Comparison of ENCODE assay signal across 10 cellular contexts in genomic region chr1:9068971-9069323, GRCh38. TPM values are rescaled to one million over a fixed set of nuclear protein-coding genes. Genes with fewer than 3 reads are reported as not detected.
DNase-seq lines count a peak whose midpoint lies in the region; ATAC-seq, FAIRE-seq and TF ChIP-seq lines count a peak whose summit lies in the region.
"Had no signal": no experiment of that assay in that cellular context is flagged by ENCODE, and none has a peak within 500 bp of the region (broad histone marks: within the 10 kb centered on the region; RNA-seq: fewer than 3 reads in every experiment).

No MANE protein-coding gene starts in this region.

- ATAC-seq in GM12878, result peak; percentile 6
- no peak for ATAC-seq in GM21423 (IDR thresholded peaks at IDR 0.05; ENCODE audit: unreplicated experiment)

- peak; percentile 78 for FAIRE-seq in GM12878 (lab: Jason Lieb, UNC)

- H3K79me2 ChIP-seq in GM12878 (ENCODE audit: control insufficient read depth, insufficient read depth, low read length), result peaks cover 46% of the 10 kb centered on the region

- no peak for TF ChIP-seq POLR2A in GM12878 (IDR thresholded peaks at IDR 0.05; ENCODE audit: low read depth, low read length)
- TF ChIP-seq POLR2A in transverse colon (IDR thresholded peaks at IDR 0.05), result no peak

- peak overlapping the region; percentile 49 for H2AFZ ChIP-seq in GM12878 (ENCODE audit: control insufficient read depth, low read depth, low read length)

- TSS peak; percentile 88 for BruUV-seq in GM12878 (replicated peaks; lab: Mats Ljungman, UMichigan)

- intact Hi-C loops in GM12878 (cut with micrococcal nuclease; ENCODE audit: unreplicated experiment), result loop anchor here (1.0 to 2.0 kb wide), 2 partner anchors 9 to 58 kb away; no protein-coding TSS in a partner anchor
- intact Hi-C loops in transverse colon (cut with DNase I; ENCODE audit: low total_unique reads), result no loop called here

- CTCF ChIA-PET in GM12878 (lab: Yijun Ruan, JAX), result interaction anchor here (0.6 to 2.9 kb wide), 5 partner anchors 12 to 64 kb away, joined by 3 to 13 read pairs (median 4); no protein-coding TSS in a partner anchor

- RAD21 ChIA-PET in GM12878 (lab: Charles Lee; ENCODE audit: unreplicated experiment), result interaction anchor here (0.7 to 1.2 kb wide), 2 partner anchors 12 to 535 kb away, joined by 3 to 10 read pairs; no protein-coding TSS in a partner anchor

- H3K9ac ChIP-seq in GM12878 (ENCODE audit: control insufficient read depth, insufficient read depth, low read length), result peak overlapping the region; percentile 87

- POLR2A ChIA-PET in GM12878 (lab: Charles Lee), result interaction anchor here (7.1 kb wide), 1 partner anchor 11 kb away, joined by 45 read pairs; no protein-coding TSS in a partner anchor

- no peaks in the 10 kb centered on the region for H4K20me1 ChIP-seq in GM12878 (ENCODE audit: control insufficient read depth, insufficient read depth)

- no peaks in the 10 kb centered on the region for H3K9me3 ChIP-seq in GM12878 (replicated peaks; ENCODE audit: control insufficient read depth, insufficient read depth, low read length)
- no peaks in the 10 kb centered on the region for H3K9me3 ChIP-seq in transverse colon

- H3K4me1 ChIP-seq in GM12878 (ENCODE audit: control insufficient read depth, insufficient read depth, low read length), result peaks cover 34% of the 10 kb centered on the region
- H3K4me1 ChIP-seq in transverse colon, result peaks cover 22 to 38% (median 27%) of the 10 kb centered on the region in 4 donors

- 2% methylated on average over 4 of the region's 4 CpGs for WGBS in GM12878 (ENCODE audit: insufficient coverage, insufficient replicate concordance, low lambda C conversion rate, missing lambda C conversion rate)
- WGBS in transverse colon (ENCODE audit: low coverage in 1 of 2), 2 donors, result 17 to 18% methylated on average over 4 of the region's 4 CpGs

- TF ChIP-seq RAD21 in GM12878 (IDR thresholded peaks at IDR 0.05; ENCODE audit: insufficient read depth, low read depth, low read length), result no peak

- H3K27ac ChIP-seq in GM12878 (ENCODE audit: control insufficient read depth, insufficient read depth), result peak overlapping the region; percentile 93
- H3K27ac ChIP-seq in layer of hippocampus (ENCODE audit: low read depth, low read length), result peak overlapping the region; percentile 27
- peak overlapping the region; percentile 59 to 80 (median 76) for H3K27ac ChIP-seq in transverse colon

- H3K36me3 ChIP-seq in GM12878 (ENCODE audit: control insufficient read depth in 2 of 2, insufficient read depth in 2 of 2, low read length in 1 of 2) (peaks cover 0 to 3% of the 10 kb centered on the region in 2 experiments; a peak in 1 of 4 replicates), transverse colon (no peaks in the 10 kb centered on the region)

- peak overlapping the region; percentile 99 for H3K4me2 ChIP-seq in GM12878 (ENCODE audit: control insufficient read depth, insufficient read depth)

- peak overlapping the region; percentile 79 for H3K4me3 ChIP-seq in GM12878
- peak overlapping the region in 3 of 4 donors; percentile 7 to 21 (median 11) for H3K4me3 ChIP-seq in transverse colon

- TF ChIP-seq CTCF in GM12878 (IDR thresholded peaks at IDR 0.05 in 2 of 3, conservative IDR thresholded peaks at IDR 0.05 in 1 of 3; ENCODE audit: control insufficient read depth in 2 of 3, extremely low read depth in 1 of 3, insufficient read depth in 1 of 3, low read depth in 3 of 3, low read length in 3 of 3) (no peak), transverse colon (IDR thresholded peaks at IDR 0.05) (no peak)

- in situ Hi-C loops in GM12878 (cut with MboI) (no loop called here), transverse colon (cut with MboI; ENCODE audit: low pct_ligation_motif_present in 1 of 4, low pct_unique_long_range_greater_than_20kb in 1 of 4, low sequenced_read_pairs in 3 of 4) (no loop called here)

- TF ChIP-seq EP300 in GM12878 (IDR thresholded peaks at IDR 0.05; ENCODE audit: borderline replicate concordance in 1 of 2, control insufficient read depth in 1 of 2, low read depth in 2 of 2, low read length in 2 of 2), result no peak
- TF ChIP-seq EP300 in transverse colon (IDR thresholded peaks at IDR 0.05; ENCODE audit: low read depth), result no peak

- SMC1A ChIA-PET in GM12878 (lab: Charles Lee; ENCODE audit: uncharacterized antibody, unreplicated experiment), result interaction anchor here (0.9 to 2.3 kb wide), 4 partner anchors 9 to 26 kb away, joined by 3 to 11 read pairs (median 4); no protein-coding TSS in a partner anchor

- H3K27me3 ChIP-seq in GM12878 (replicated peaks in 1 of 2; ENCODE audit: control insufficient read depth in 2 of 2, insufficient read depth in 2 of 2, low read length in 1 of 2) (no peaks in the 10 kb centered on the region), layer of hippocampus (ENCODE audit: control insufficient read depth, insufficient read depth, low read length) (no peaks in the 10 kb centered on the region), transverse colon (no peaks in the 10 kb centered on the region)

- DNase-seq in NCI-H345 treated with DMSO at 0.1 percent for 48 hours (lab: John Stamatoyannopoulos, UW; ENCODE audit: unreplicated experiment) (peak; percentile 48), NCI-H345 (lab: John Stamatoyannopoulos, UW) (no peak), GM12878 (ENCODE audit: low read depth, low spot score) (peak; percentile 31), transverse colon (no peak), foreskin melanocyte (no peak), GOT3 (lab: John Stamatoyannopoulos, UW) (no peak)
- DNase-seq: activated T-cell treated with anti-CD3 and anti-CD28 coated beads, Interleukin-2, amount 50 U/mL, for 48 hours had no signal

RNA-seq across cellular contexts. Expression of gene SLC2A5, which starts 0.5 kb away (rescaled TPM):
- total RNA-seq in GM12878 (2013; cell fraction: nucleolus; rRNA removed), result 209 and 221 TPM in 2 replicates
- total RNA-seq in GM12878 (2014; rRNA removed) (20.1 and 24.2 TPM in 2 replicates), GM12878 (2014; rRNA removed; fragmentation: Illumina TruSeq; extraction: Trizol) (10.6 and 12.3 TPM in 2 replicates), GM12878 (2021) (30.9 and 32.3 TPM in 2 replicates), transverse colon (10 to 100 TPM in 2 of 4 donors, 1 to 10 TPM in 2; 5.9 to 21.3 (median 13.3) TPM)
- polyA plus RNA-seq in GM12878 (2011; ENCODE audit: low read depth), result 47.3 TPM
- polyA plus RNA-seq in GM12878 (2011; rRNA removed) (60.0 and 76.6 TPM in 2 replicates), GM12878 (2014; fragmentation: Illumina TruSeq; extraction: Trizol) (28.7 and 37.7 TPM in 2 replicates), GM12878 (2014; fragmentation: Nextera tagmentation; extraction: Ambion mirVana) (1 to 10 TPM; 4.5 to 5.2 TPM), GM12878 (2014; rRNA removed) (24.7 and 27.4 TPM in 2 replicates), GM12878 (2016; fragmentation: Nextera tagmentation; extraction: Ambion mirVana) (10 to 100 TPM; 19.9 to 23.5 TPM)
- 47.9 and 67.2 TPM in 2 replicates for polyA plus RNA-seq in GM12878 (2011; cell fraction: cytosol; rRNA removed)
- polyA plus RNA-seq in GM12878 (2011; cell fraction: nucleus; rRNA removed), result 282 and 381 TPM in 2 replicates
- polyA plus RNA-seq in GM12878 (2012), result 32.5 and 62.6 TPM in 2 replicates
- polyA minus RNA-seq in GM12878 (2011; rRNA and poly(A)+ RNA removed), result 81.5 and 87.0 TPM in 2 replicates
- 26.9 and 29.1 TPM in 2 replicates for polyA minus RNA-seq in GM12878 (2011; cell fraction: cytosol; rRNA and poly(A)+ RNA removed)
- polyA minus RNA-seq in GM12878 (2011; cell fraction: nucleus; rRNA and poly(A)+ RNA removed), result 43.3 and 45.3 TPM in 2 replicates
- polyA plus RNA-seq: neural cell had no signal

RNA-seq across cellular contexts. Expression of gene SLC2A7, which starts 42.7 kb away (rescaled TPM):
- total RNA-seq in GM12878 (2013; cell fraction: nucleolus; rRNA removed), result not detected in 2 replicates
- total RNA-seq in GM12878 (2014; rRNA removed) (not detected in 2 replicates), GM12878 (2014; rRNA removed; fragmentation: Illumina TruSeq; extraction: Trizol) (not detected in 2 replicates), GM12878 (2021) (not detected in 2 replicates), transverse colon (not detected)
- polyA plus RNA-seq in GM12878 (2011; ENCODE audit: low read depth), result not detected
- polyA plus RNA-seq in GM12878 (2011; rRNA removed) (not detected in 2 replicates), GM12878 (2014; fragmentation: Illumina TruSeq; extraction: Trizol) (not detected in 2 replicates), GM12878 (2014; fragmentation: Nextera tagmentation; extraction: Ambion mirVana) (not detected), GM12878 (2014; rRNA removed) (not detected in 2 replicates), GM12878 (2016; fragmentation: Nextera tagmentation; extraction: Ambion mirVana) (not detected)
- not detected in 2 replicates for polyA plus RNA-seq in GM12878 (2011; cell fraction: cytosol; rRNA removed)
- not detected in 2 replicates for polyA plus RNA-seq in GM12878 (2011; cell fraction: nucleus; rRNA removed)
- polyA plus RNA-seq in GM12878 (2012), result not detected in 2 replicates
- polyA minus RNA-seq in GM12878 (2011; rRNA and poly(A)+ RNA removed), result not detected in 2 replicates
- not detected in 2 replicates for polyA minus RNA-seq in GM12878 (2011; cell fraction: cytosol; rRNA and poly(A)+ RNA removed)
- not detected in 2 replicates for polyA minus RNA-seq in GM12878 (2011; cell fraction: nucleus; rRNA and poly(A)+ RNA removed)
- polyA plus RNA-seq: neural cell had no signal

RNA-seq across cellular contexts. Expression of gene GPR157, which starts 60.0 kb away (rescaled TPM):
- 22.6 and 27.6 TPM in 2 replicates for total RNA-seq in GM12878 (2013; cell fraction: nucleolus; rRNA removed)
- total RNA-seq in GM12878 (2014; rRNA removed) (4.7 and 15.9 TPM in 2 replicates), GM12878 (2014; rRNA removed; fragmentation: Illumina TruSeq; extraction: Trizol) (2.8 and 5.0 TPM in 2 replicates), GM12878 (2021) (10.1 and 12.2 TPM in 2 replicates), transverse colon (10 to 100 TPM in 2 of 4 donors, 1 to 10 TPM in 2; 6.4 to 14.3 (median 9.8) TPM)
- 1.5 TPM for polyA plus RNA-seq in GM12878 (2011; ENCODE audit: low read depth)
- polyA plus RNA-seq in GM12878 (2011; rRNA removed) (1.3 and 3.7 TPM in 2 replicates), GM12878 (2014; fragmentation: Illumina TruSeq; extraction: Trizol) (2.5 and 2.8 TPM in 2 replicates), GM12878 (2014; fragmentation: Nextera tagmentation; extraction: Ambion mirVana) (1 to 10 TPM in 1 of 2 experiments, under 1 TPM in 1; 0.66 to 1.1 TPM), GM12878 (2014; rRNA removed) (2.6 and 3.2 TPM in 2 replicates), GM12878 (2016; fragmentation: Nextera tagmentation; extraction: Ambion mirVana) (1 to 10 TPM in 1 of 2 experiments, under 1 TPM in 1; 0.86 to 2.9 TPM)
- 1.8 and 2.0 TPM in 2 replicates for polyA plus RNA-seq in GM12878 (2011; cell fraction: cytosol; rRNA removed)
- polyA plus RNA-seq in GM12878 (2011; cell fraction: nucleus; rRNA removed), result 1.9 and 2.3 TPM in 2 replicates
- polyA plus RNA-seq in GM12878 (2012), result 11.4 and 13.6 TPM in 2 replicates
- 2.6 and 8.1 TPM in 2 replicates for polyA minus RNA-seq in GM12878 (2011; rRNA and poly(A)+ RNA removed)
- 1.2 and 1.8 TPM in 2 replicates for polyA minus RNA-seq in GM12878 (2011; cell fraction: cytosol; rRNA and poly(A)+ RNA removed)
- polyA minus RNA-seq in GM12878 (2011; cell fraction: nucleus; rRNA and poly(A)+ RNA removed), result 0.85 and 3.2 TPM in 2 replicates
- polyA plus RNA-seq: neural cell had no signal

Comparison
In these comparisons a context has a peak if more than half of its experiments do, and no peak if none do; other contexts are left out.
1. DNase-seq: peak in NCI-H345 treated with DMSO at 0.1 percent for 48 hours (single experiment) and GM12878 (single experiment); none in NCI-H345 (single experiment), transverse colon (single experiment), foreskin melanocyte (single experiment) and GOT3 (single experiment).
2. H3K27ac ChIP-seq: peak in every context shown above with its lines; median percentile 93 in GM12878; 76 in transverse colon; 27 in layer of hippocampus.